24 cellular contexts compared by ENCODE assay signal in genomic region chr2:189865836-189866235, GRCh38.
"Had no signal": no experiment of that assay in that cellular context is flagged by ENCODE, and none has a peak within 500 bp of the region (broad histone marks: within the 10 kb centered on the region; RNA-seq: fewer than 3 reads in every experiment).

No MANE protein-coding gene starts in this region.

- H3K4me1 Mint-ChIP-seq: activated naive CD8-positive, alpha-beta T cell treated with anti-CD3 and anti-CD28 coated beads, Interleukin-2, amount 10 ng/mL, durations not matched to agents 7 days and 5 days; brain; endodermal cell; naive thymus-derived CD8-positive, alpha-beta T cell had no signal

- DNase-seq: activated CD4-positive, alpha-beta T cell treated with anti-CD3 and anti-CD28 coated beads for 48 hours; activated CD4-positive, CD25-positive, alpha-beta regulatory T cell; activated CD8-positive, alpha-beta T cell treated with anti-CD3 and anti-CD28 coated beads for 36 hours; activated naive CD4-positive, alpha-beta T cell treated with Interleukin-2 at 50 U/mL for 16 hours; activated naive CD8-positive, alpha-beta T cell treated with anti-CD3 and anti-CD28 coated beads, Interleukin-2, amount 10 ng/mL, durations not matched to agents 7 days and 5 days; activated T-cell treated with anti-CD3 and anti-CD28 coated beads, Interleukin-2, amount 50 U/mL, for 24 hours; anterior cingulate cortex; central memory CD4-positive, alpha-beta T cell; dorsolateral prefrontal cortex; endodermal cell; left ventricle myocardium superior; naive thymus-derived CD8-positive, alpha-beta T cell; ovary; psoas muscle; right cardiac atrium; small intestine; stimulated activated CD4-positive, alpha-beta T cell treated with anti-CD3 and anti-CD28 coated beads, Interleukin-15, amount 100 ng/mL, for 24 hours; stimulated activated CD4-positive, alpha-beta T cell treated with anti-CD3 and anti-CD28 coated beads, Interleukin-2, amount 100 ng/mL, for 48 hours; T-helper 9 cell; transverse colon had no signal

- H3K27ac ChIP-seq: dorsolateral prefrontal cortex, ovary, psoas muscle, transverse colon, vagina had no signal

- H3K4me1 ChIP-seq: psoas muscle, transverse colon, vagina had no signal

- H3K27me3 Mint-ChIP-seq: activated CD8-positive, alpha-beta T cell treated with anti-CD3 and anti-CD28 coated beads for 36 hours; activated naive CD8-positive, alpha-beta T cell treated with anti-CD3 and anti-CD28 coated beads, Interleukin-2, amount 10 ng/mL, durations not matched to agents 7 days and 5 days; activated T-cell treated with anti-CD3 and anti-CD28 coated beads, Interleukin-2, amount 50 U/mL, for 24 hours; naive thymus-derived CD8-positive, alpha-beta T cell; stimulated activated naive CD8-positive, alpha-beta T cell treated with anti-CD3 and anti-CD28 coated beads, Interleukin-15, Interleukin-2, amounts not matched to agents 100 ng/mL and 50 ng/mL, for 24 hours had no signal

- H3K27me3 ChIP-seq: dorsolateral prefrontal cortex, ovary, transverse colon, vagina had no signal

- ATAC-seq: activated CD8-positive, alpha-beta T cell treated with anti-CD3 and anti-CD28 coated beads for 36 hours; left ventricle myocardium superior; naive thymus-derived CD8-positive, alpha-beta T cell; psoas muscle; right cardiac atrium had no signal

- H3K27ac Mint-ChIP-seq: activated CD8-positive, alpha-beta T cell treated with anti-CD3 and anti-CD28 coated beads for 36 hours; activated naive CD8-positive, alpha-beta T cell treated with anti-CD3 and anti-CD28 coated beads, Interleukin-2, amount 10 ng/mL, durations not matched to agents 7 days and 5 days; activated T-cell treated with anti-CD3 and anti-CD28 coated beads, Interleukin-2, amount 50 U/mL, for 24 hours; activated T-helper 2 cell treated with anti-CD3 and anti-CD28 coated beads, Interferon-gamma antibody, Interleukin-2, Interleukin-4, amounts not matched to agents 10 μg/mL and 5 μg/mL and 100 μg/mL, durations not matched to agents 14 hours and 24 hours and 36 hours; brain; endodermal cell; naive thymus-derived CD8-positive, alpha-beta T cell had no signal

- H3K36me3 ChIP-seq: ovary had no signal

- H3K4me3 ChIP-seq: dorsolateral prefrontal cortex, ovary, psoas muscle, transverse colon, vagina had no signal

- H3K9me3 Mint-ChIP-seq: activated CD8-positive, alpha-beta T cell treated with anti-CD3 and anti-CD28 coated beads for 36 hours; activated naive CD8-positive, alpha-beta T cell treated with anti-CD3 and anti-CD28 coated beads, Interleukin-2, amount 10 ng/mL, durations not matched to agents 7 days and 5 days; activated T-cell treated with anti-CD3 and anti-CD28 coated beads, Interleukin-2, amount 50 U/mL, for 24 hours; endodermal cell; naive thymus-derived CD8-positive, alpha-beta T cell; stimulated activated naive CD8-positive, alpha-beta T cell treated with anti-CD3 and anti-CD28 coated beads, Interleukin-15, Interleukin-2, amounts not matched to agents 100 ng/mL and 50 ng/mL, for 24 hours had no signal

- H3K4me3 Mint-ChIP-seq: activated CD8-positive, alpha-beta T cell treated with anti-CD3 and anti-CD28 coated beads for 36 hours; activated naive CD8-positive, alpha-beta T cell treated with anti-CD3 and anti-CD28 coated beads, Interleukin-2, amount 10 ng/mL, durations not matched to agents 7 days and 5 days; activated T-cell treated with anti-CD3 and anti-CD28 coated beads, Interleukin-2, amount 50 U/mL, for 24 hours; brain; endodermal cell; naive thymus-derived CD8-positive, alpha-beta T cell; stimulated activated naive CD8-positive, alpha-beta T cell treated with anti-CD3 and anti-CD28 coated beads, Interleukin-15, Interleukin-2, amounts not matched to agents 100 ng/mL and 50 ng/mL, for 24 hours had no signal

- H3K9me3 ChIP-seq: ovary, psoas muscle, transverse colon, vagina had no signal
